25 cellular contexts compared by ENCODE assay signal in genomic region chr21:45453308-45453950, GRCh38. TPM values are rescaled to one million over a fixed set of nuclear protein-coding genes. Genes with fewer than 3 reads are reported as not detected.
DNase-seq lines count a peak whose midpoint lies in the region; ATAC-seq and TF ChIP-seq lines count a peak whose summit lies in the region.
"Had no signal": no experiment of that assay in that cellular context is flagged by ENCODE, and none has a peak within 500 bp of the region (broad histone marks: within the 10 kb centered on the region; RNA-seq: fewer than 3 reads in every experiment).

No MANE protein-coding gene starts in this region.

- H3K27ac Mint-ChIP-seq in glutamatergic neuron (ENCODE audit: unreplicated experiment) (peak overlapping the region; percentile 64), neural progenitor cell (peak overlapping the region; percentile 17)

- no peaks in the 10 kb centered on the region for H3K36me3 ChIP-seq in cardiac muscle cell
- H3K36me3 ChIP-seq in heart right ventricle, result peaks cover 0 to 13% (median 0%) of the 10 kb centered on the region in 9 donors
- no peaks in the 10 kb centered on the region for H3K36me3 ChIP-seq in neural progenitor cell
- H3K36me3 ChIP-seq: BE2C, SJSA1 had no signal

- 82 to 86% methylated on average over 13 of the region's 13 CpGs for WGBS in heart right ventricle, 2 donors

- H3K9me3 Mint-ChIP-seq in glutamatergic neuron (ENCODE audit: unreplicated experiment) (peaks cover 1% of the 10 kb centered on the region), neural progenitor cell (no peaks in the 10 kb centered on the region)

- H3K4me3 ChIP-seq in cardiac muscle cell (no peak overlapping the region), heart right ventricle (no peak overlapping the region), neural progenitor cell (no peak overlapping the region)
- H3K4me3 ChIP-seq: dorsolateral prefrontal cortex, PC-9, SJSA1, skin epidermis, upper lobe of left lung had no signal

- H3K9ac ChIP-seq in neural progenitor cell, result peak overlapping the region; percentile 27
- H3K9ac ChIP-seq: KMS-11 had no signal

- H3K4me1 ChIP-seq in cardiac muscle cell (ENCODE audit: low read depth) (no peaks in the 10 kb centered on the region), heart right ventricle (peaks cover 0 to 44% (median 11%) of the 10 kb centered on the region in 9 donors), neural progenitor cell (no peaks in the 10 kb centered on the region)
- H3K4me1 ChIP-seq: BE2C had no signal

- H3K4me1 Mint-ChIP-seq in glutamatergic neuron (ENCODE audit: low read depth, unreplicated experiment) (peaks cover 4% of the 10 kb centered on the region), neural progenitor cell (peaks cover 6% of the 10 kb centered on the region)

- DNase-seq in cardiac muscle cell (ENCODE audit: low read depth in 1 of 2, low spot score in 1 of 2) (no peak), heart right ventricle (no peak), glutamatergic neuron (peak; percentile 9), neural progenitor cell (ENCODE audit: low spot score) (no peak), kidney tubule cell (ENCODE audit: low spot score) (no peak), NCI-H2081 treated with DMSO at 0.1 percent for 48 hours (lab: John Stamatoyannopoulos, UW) (no peak)
- DNase-seq: activated naive CD4-positive, alpha-beta T cell treated with Interleukin-2 at 50 U/mL for 16 hours; activated T-cell treated with anti-CD3 and anti-CD28 coated beads, Interleukin-2, amount 50 U/mL, for 48 hours; amygdala; BE2C; central memory CD4-positive, alpha-beta T cell; dorsolateral prefrontal cortex; GDM1; GOT3; NCI-H2171; NCI-H524; PC-9; stimulated activated CD4-positive, alpha-beta T cell treated with anti-CD3 and anti-CD28 coated beads, Interleukin-1b, Interleukin-23, amount 100 ng/mL, for 48 hours; T-helper 1 cell had no signal

- H3K27me3 ChIP-seq in cardiac muscle cell, result no peaks in the 10 kb centered on the region
- no peaks in the 10 kb centered on the region for H3K27me3 ChIP-seq in heart right ventricle
- H3K27me3 ChIP-seq in neural progenitor cell, result no peaks in the 10 kb centered on the region
- H3K27me3 ChIP-seq: SJSA1, upper lobe of left lung had no signal

- no peak for ATAC-seq in heart right ventricle
- no peak for ATAC-seq in HG03108 (IDR thresholded peaks at IDR 0.05; ENCODE audit: unreplicated experiment)
- no peak for ATAC-seq in HG02981 (IDR thresholded peaks at IDR 0.05; ENCODE audit: unreplicated experiment)

- H3K36me3 Mint-ChIP-seq in glutamatergic neuron (ENCODE audit: unreplicated experiment), result no peaks in the 10 kb centered on the region
- peaks cover 2% of the 10 kb centered on the region for H3K36me3 Mint-ChIP-seq in neural progenitor cell

- H3K4me2 ChIP-seq in neural progenitor cell, result no peak overlapping the region
- H3K4me2 ChIP-seq: KMS-11, PC-9 had no signal

- no peaks in the 10 kb centered on the region for H3K9me3 ChIP-seq in cardiac muscle cell (ENCODE audit: low read depth)
- no peaks in the 10 kb centered on the region for H3K9me3 ChIP-seq in heart right ventricle
- no peaks in the 10 kb centered on the region for H3K9me3 ChIP-seq in neural progenitor cell (ENCODE audit: low read depth)
- H3K9me3 ChIP-seq: BE2C, upper lobe of left lung had no signal

- H3K79me2 ChIP-seq in neural progenitor cell (ENCODE audit: low read depth), result peaks cover 46% of the 10 kb centered on the region

- intact Hi-C loops in heart right ventricle (cut with DNase I), result loop anchor here in 1 of 10 donors (10.0 kb wide), 1 partner anchor 361 kb away; no protein-coding TSS in a partner anchor

- H2AFZ ChIP-seq in neural progenitor cell (replicated peaks), result no peak overlapping the region
- H2AFZ ChIP-seq: PC-9 had no signal

- H3K27ac ChIP-seq in cardiac muscle cell, result peak overlapping the region; percentile 48
- H3K27ac ChIP-seq in heart right ventricle, result no peak overlapping the region
- peak overlapping the region; percentile 53 for H3K27ac ChIP-seq in neural progenitor cell
- H3K27ac ChIP-seq: dorsolateral prefrontal cortex, KMS-11, PC-9, SJSA1 had no signal

- peaks cover 21% of the 10 kb centered on the region for H3F3A ChIP-seq in neural progenitor cell (ENCODE audit: low read depth)

- H4K20me1 ChIP-seq in neural progenitor cell (ENCODE audit: low read depth), result peaks cover 68% of the 10 kb centered on the region

- TF ChIP-seq CTCF in cardiac muscle cell (IDR thresholded peaks at IDR 0.05; ENCODE audit: low read depth, low read length), result no peak
- no peak for TF ChIP-seq CTCF in heart right ventricle (IDR thresholded peaks at IDR 0.05)
- TF ChIP-seq CTCF in glutamatergic neuron (IDR thresholded peaks at IDR 0.05; ENCODE audit: partially characterized antibody, unreplicated experiment), result no peak
- no peak for TF ChIP-seq CTCF in neural progenitor cell (IDR thresholded peaks at IDR 0.05)

- no peak overlapping the region for H3K4me3 Mint-ChIP-seq in glutamatergic neuron (ENCODE audit: unreplicated experiment)
- H3K4me3 Mint-ChIP-seq in neural progenitor cell, result peak overlapping the region; percentile 1

- H3K27me3 Mint-ChIP-seq in glutamatergic neuron (ENCODE audit: unreplicated experiment) (peaks cover 10% of the 10 kb centered on the region), neural progenitor cell (ENCODE audit: insufficient read depth, low read depth) (peaks cover 8% of the 10 kb centered on the region)

RNA-seq across cellular contexts. Expression of gene COL18A1, which starts 48.5 kb away (rescaled TPM):
- total RNA-seq in cardiac muscle cell, result 887 and 1,182 TPM in 2 replicates
- polyA plus RNA-seq in cardiac muscle cell, result 407 and 535 TPM in 2 replicates
- 10 to 100 TPM; 33.7 to 87.1 (median 48.8) TPM for total RNA-seq in heart right ventricle
- polyA plus RNA-seq in heart right ventricle, result 10 to 100 TPM; 63.1 to 70.6 TPM
- 9.5 TPM for total RNA-seq in glutamatergic neuron (ENCODE audit: unreplicated experiment)
- 52.6 and 291 TPM in 2 replicates for total RNA-seq in neural progenitor cell (ENCODE audit: low replicate concordance)

Comparison
In these comparisons a context has a peak if more than half of its experiments do, and no peak if none do; other contexts are left out.
1. H3K27ac ChIP-seq: peak in cardiac muscle cell (single experiment) and neural progenitor cell (single experiment); none in heart right ventricle (0 of 10).